Comparison of ENCODE assay signal across 1 cellular context in genomic region chr16:31073073-31073822, GRCh38.
TF ChIP-seq lines count a peak whose summit lies in the region.

No MANE protein-coding gene starts in this region.

TF ChIP-seq in GM12878, 131 proteins besides CTCF, POLR2A, EP300 and RAD21 (continued from another document and continues in another):
- TF ChIP-seq SKIL (IDR thresholded peaks at IDR 0.05; ENCODE audit: low read depth, poor library complexity, severe bottlenecking) (no peak), RELA (IDR thresholded peaks at IDR 0.05; ENCODE audit: borderline replicate concordance, partially characterized antibody) (no peak), NRF1 (conservative IDR thresholded peaks at IDR 0.05; ENCODE audit: low read depth, low read length) (no peak), SMARCA5 (IDR thresholded peaks at IDR 0.05) (peak; percentile 85; the same call in 1 of the 2 replicates), NBN (IDR thresholded peaks at IDR 0.05) (peak; percentile 47), ZSCAN29 (IDR thresholded peaks at IDR 0.05) (no peak), BMI1 (IDR thresholded peaks at IDR 0.05; ENCODE audit: borderline replicate concordance) (no peak), CHD2 (IDR thresholded peaks at IDR 0.05; ENCODE audit: borderline replicate concordance, low read depth, low read length) (no peak), IKZF1 (conservative IDR thresholded peaks at IDR 0.05) (peak; percentile 93), ZBTB33 (IDR thresholded peaks at IDR 0.05) (no peak; the same call in 1 of the 2 replicates), ESRRA (IDR thresholded peaks at IDR 0.05; ENCODE audit: low read length) (0 out of 2 replicates have a peak, but pooled peaks have one; percentile 21), TCF3 (IDR thresholded peaks at IDR 0.05; ENCODE audit: borderline replicate concordance, insufficient read depth, low read depth, low read length) (0 out of 2 replicates have a peak, but pooled peaks have one; percentile 37), ZNF592 (IDR thresholded peaks at IDR 0.05) (peak; percentile 65), RCOR1 (conservative IDR thresholded peaks at IDR 0.05; ENCODE audit: low read depth, low read length) (0 out of 2 replicates have a peak, but pooled peaks have one; percentile 14), BCL3 (IDR thresholded peaks at IDR 0.05; ENCODE audit: borderline replicate concordance, insufficient read depth, low read depth, low read length, poor library complexity, severe bottlenecking) (no peak), SREBF1 (IDR thresholded peaks at IDR 0.05; ENCODE audit: low read length) (no peak), PRDM15 (CRISPR knock-in tag; IDR thresholded peaks at IDR 0.05) (no peak), KLF5 (IDR thresholded peaks at IDR 0.05; ENCODE audit: partially characterized antibody) (peak; percentile 42), RFX5 (IDR thresholded peaks at IDR 0.05; ENCODE audit: low read depth, low read length) (peak; percentile 41; the same call in 1 of the 2 replicates), MAX (IDR thresholded peaks at IDR 0.05; ENCODE audit: low read depth, low read length) (no peak; the same call in 1 of the 2 replicates), IKZF2 (IDR thresholded peaks at IDR 0.05) (peak in 1 of 2 experiments; percentile 10; a peak in 1 of 4 replicates), ZNF207 (IDR thresholded peaks at IDR 0.05; ENCODE audit: borderline replicate concordance) (peak; percentile 93), MYB (IDR thresholded peaks at IDR 0.05; ENCODE audit: borderline replicate concordance, low read depth, low read length) (no peak), ZBTB11 (CRISPR knock-in tag; IDR thresholded peaks at IDR 0.05) (0 out of 2 replicates have a peak, but pooled peaks have one; percentile 15), RB1 (IDR thresholded peaks at IDR 0.05; ENCODE audit: borderline replicate concordance) (0 out of 2 replicates have a peak, but pooled peaks have one; percentile 50), EGR1 (IDR thresholded peaks at IDR 0.05; ENCODE audit: borderline replicate concordance in 1 of 2, low read depth in 2 of 2, low read length in 2 of 2) (peak in 1 of 2 experiments; percentile 81; a peak in 2 of 3 replicates), E2F8 (IDR thresholded peaks at IDR 0.05; ENCODE audit: low read depth, partially characterized antibody) (no peak), EZH2 (IDR thresholded peaks at IDR 0.05; ENCODE audit: borderline replicate concordance, control insufficient read depth, low read depth, low read length) (no peak), CBX3 (IDR thresholded peaks at IDR 0.05; ENCODE audit: borderline replicate concordance, low read depth) (no peak), BACH1 (IDR thresholded peaks at IDR 0.05; ENCODE audit: borderline replicate concordance) (peak; percentile 81; the same call in 1 of the 2 replicates), RUNX3 (IDR thresholded peaks at IDR 0.05; ENCODE audit: low read length) (peak; percentile 76), ZNF384 (IDR thresholded peaks at IDR 0.05; ENCODE audit: borderline replicate concordance, low read depth, low read length) (no peak)
